Comparison of ENCODE assay signal across 1 cellular context in the genomic region with DNA sequence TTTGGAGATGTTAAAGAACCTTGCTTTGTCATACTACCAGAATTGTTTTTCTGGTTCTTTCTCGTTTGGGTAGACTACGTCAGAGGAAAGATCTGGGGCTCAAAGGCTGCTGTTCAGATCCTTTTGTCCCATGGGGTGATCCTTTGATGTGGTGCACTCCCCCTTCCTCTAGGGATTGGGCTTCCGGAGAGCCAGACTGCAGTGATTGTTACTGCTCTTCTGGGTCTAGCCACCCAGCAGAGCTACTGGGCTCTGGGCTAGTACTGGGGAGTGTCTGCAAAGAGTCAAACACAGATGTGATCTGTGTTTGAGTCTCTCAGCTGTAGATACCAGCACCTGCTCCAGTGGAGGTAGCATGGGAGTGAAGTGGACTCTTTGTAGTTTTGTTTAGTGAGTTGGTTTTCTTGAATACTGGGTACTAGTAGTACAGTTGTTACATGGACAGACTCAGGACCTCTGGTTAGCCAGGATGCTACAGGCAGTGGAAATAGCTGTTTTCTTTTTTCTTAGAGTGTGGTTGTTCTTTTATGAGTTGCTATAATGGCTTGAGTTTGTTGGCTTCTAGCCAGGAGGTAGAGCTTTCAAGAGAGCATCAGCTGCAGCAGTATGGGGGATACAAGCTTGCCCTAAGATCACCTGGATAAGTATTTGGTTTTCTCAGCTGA.
TF ChIP-seq lines count a peak whose summit lies in the region.

No MANE protein-coding gene starts in this region.

TF ChIP-seq in HepG2, 621 proteins besides CTCF, POLR2A, EP300 and RAD21 (continued from another document):
- peak; percentile 10; the same call in 1 of the 2 replicates for TF ChIP-seq STAG1 (CRISPR knock-in tag; IDR thresholded peaks at IDR 0.05)
- TF ChIP-seq NCOR1 (IDR thresholded peaks at IDR 0.05; ENCODE audit: borderline replicate concordance, low read length): peak; percentile 61; the same call in 1 of the 2 replicates
- TF ChIP-seq, protein P1, sequence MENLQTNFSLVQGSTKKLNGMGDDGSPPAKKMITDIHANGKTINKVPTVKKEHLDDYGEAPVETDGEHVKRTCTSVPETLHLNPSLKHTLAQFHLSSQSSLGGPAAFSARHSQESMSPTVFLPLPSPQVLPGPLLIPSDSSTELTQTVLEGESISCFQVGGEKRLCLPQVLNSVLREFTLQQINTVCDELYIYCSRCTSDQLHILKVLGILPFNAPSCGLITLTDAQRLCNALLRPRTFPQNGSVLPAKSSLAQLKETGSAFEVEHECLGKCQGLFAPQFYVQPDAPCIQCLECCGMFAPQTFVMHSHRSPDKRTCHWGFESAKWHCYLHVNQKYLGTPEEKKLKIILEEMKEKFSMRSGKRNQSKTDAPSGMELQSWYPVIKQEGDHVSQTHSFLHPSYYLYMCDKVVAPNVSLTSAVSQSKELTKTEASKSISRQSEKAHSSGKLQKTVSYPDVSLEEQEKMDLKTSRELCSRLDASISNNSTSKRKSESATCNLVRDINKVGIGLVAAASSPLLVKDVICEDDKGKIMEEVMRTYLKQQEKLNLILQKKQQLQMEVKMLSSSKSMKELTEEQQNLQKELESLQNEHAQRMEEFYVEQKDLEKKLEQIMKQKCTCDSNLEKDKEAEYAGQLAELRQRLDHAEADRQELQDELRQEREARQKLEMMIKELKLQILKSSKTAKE (CRISPR knock-in tag; IDR thresholded peaks at IDR 0.05; ENCODE audit: borderline replicate concordance): peak; percentile 41; the same call in 1 of the 2 replicates
- TF ChIP-seq THAP11 (CRISPR knock-in tag; IDR thresholded peaks at IDR 0.05): peak; percentile 16; the same call in 1 of the 2 replicates
- no peak for TF ChIP-seq ZNF678 (CRISPR knock-in tag; IDR thresholded peaks at IDR 0.05)
- TF ChIP-seq HCFC1 (IDR thresholded peaks at IDR 0.05; ENCODE audit: low read depth, low read length): no peak
- peak; percentile 15; the same call in 1 of the 2 replicates for TF ChIP-seq EHMT2 (IDR thresholded peaks at IDR 0.05; ENCODE audit: borderline replicate concordance, low read depth, low read length)
- TF ChIP-seq TEAD2 (CRISPR knock-in tag; IDR thresholded peaks at IDR 0.05): no peak
- TF ChIP-seq HNRNPL (IDR thresholded peaks at IDR 0.05; ENCODE audit: low read depth, low read length): no peak
- peak; percentile 57; the same call in 1 of the 2 replicates for TF ChIP-seq ZMYM3 (CRISPR knock-in tag; IDR thresholded peaks at IDR 0.05)
- TF ChIP-seq, protein P2, sequence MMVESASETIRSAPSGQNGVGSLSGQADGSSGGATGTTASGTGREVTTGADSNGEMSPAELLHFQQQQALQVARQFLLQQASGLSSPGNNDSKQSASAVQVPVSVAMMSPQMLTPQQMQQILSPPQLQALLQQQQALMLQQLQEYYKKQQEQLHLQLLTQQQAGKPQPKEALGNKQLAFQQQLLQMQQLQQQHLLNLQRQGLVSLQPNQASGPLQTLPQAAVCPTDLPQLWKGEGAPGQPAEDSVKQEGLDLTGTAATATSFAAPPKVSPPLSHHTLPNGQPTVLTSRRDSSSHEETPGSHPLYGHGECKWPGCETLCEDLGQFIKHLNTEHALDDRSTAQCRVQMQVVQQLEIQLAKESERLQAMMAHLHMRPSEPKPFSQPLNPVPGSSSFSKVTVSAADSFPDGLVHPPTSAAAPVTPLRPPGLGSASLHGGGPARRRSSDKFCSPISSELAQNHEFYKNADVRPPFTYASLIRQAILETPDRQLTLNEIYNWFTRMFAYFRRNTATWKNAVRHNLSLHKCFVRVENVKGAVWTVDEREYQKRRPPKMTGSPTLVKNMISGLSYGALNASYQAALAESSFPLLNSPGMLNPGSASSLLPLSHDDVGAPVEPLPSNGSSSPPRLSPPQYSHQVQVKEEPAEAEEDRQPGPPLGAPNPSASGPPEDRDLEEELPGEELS (CRISPR knock-in tag; IDR thresholded peaks at IDR 0.05): peak; percentile 62
